19 cellular contexts compared by ENCODE assay signal in genomic region chr1:3868464-3869006, GRCh38. TPM values are rescaled to one million over a fixed set of nuclear protein-coding genes. Genes with fewer than 3 reads are reported as not detected.
A peak's percentile ranks its signal among the peaks of the same experiment; 100 is the strongest.
DNase-seq lines count a peak whose midpoint lies in the region; ATAC-seq and TF ChIP-seq lines count a peak whose summit lies in the region.
"Had no signal": no experiment of that assay in that cellular context is flagged by ENCODE, and none has a peak within 500 bp of the region (broad histone marks: within the 10 kb centered on the region; RNA-seq: fewer than 3 reads in every experiment).

No MANE protein-coding gene starts in this region.

- intact Hi-C loops in Right ventricle myocardium inferior (cut with DNase I) (no loop called here), left ventricle myocardium inferior (cut with micrococcal nuclease) (no loop called here), left lung (cut with DNase I) (no loop called here), upper lobe of right lung (cut with DNase I) (no loop called here)

- TF ChIP-seq CTCF in left ventricle myocardium inferior (IDR thresholded peaks at IDR 0.05; ENCODE audit: borderline replicate concordance) (no peak), left lung (IDR thresholded peaks at IDR 0.05) (no peak), upper lobe of right lung (IDR thresholded peaks at IDR 0.05) (no peak)

- H3K27me3 ChIP-seq in left ventricle myocardium inferior (ENCODE audit: low read depth) (no peaks in the 10 kb centered on the region), left lung (no peaks in the 10 kb centered on the region), upper lobe of right lung (no peaks in the 10 kb centered on the region)
- H3K27me3 ChIP-seq: colonic mucosa, hepatocyte, neural progenitor cell, tibial artery had no signal

- H3K4me1 ChIP-seq in left ventricle myocardium inferior (no peaks in the 10 kb centered on the region), left lung (no peaks in the 10 kb centered on the region), upper lobe of right lung (no peaks in the 10 kb centered on the region)
- H3K4me1 ChIP-seq: A549, colonic mucosa, neural progenitor cell, tibial artery had no signal

- H3K36me3 ChIP-seq in left ventricle myocardium inferior (peaks cover 64% of the 10 kb centered on the region), left lung (peaks cover 0 to 66% of the 10 kb centered on the region in 2 donors), upper lobe of right lung (peaks cover 51% of the 10 kb centered on the region)
- H3K36me3 ChIP-seq: colonic mucosa, neural progenitor cell had no signal

- H3K4me3 ChIP-seq in left ventricle myocardium inferior (no peak overlapping the region), left lung (no peak overlapping the region), upper lobe of right lung (no peak overlapping the region)
- H3K4me3 ChIP-seq: A549, colonic mucosa, hepatocyte, neural progenitor cell, tibial artery had no signal

- H3K27ac ChIP-seq in left ventricle myocardium inferior (replicated peaks), result no peak overlapping the region
- no peak overlapping the region for H3K27ac ChIP-seq in left lung
- no peak overlapping the region for H3K27ac ChIP-seq in upper lobe of right lung
- H3K27ac ChIP-seq: A549, colonic mucosa, hepatocyte, neural progenitor cell, tibial artery had no signal

- H3K9me3 ChIP-seq in left ventricle myocardium inferior (replicated peaks), result no peaks in the 10 kb centered on the region
- no peaks in the 10 kb centered on the region for H3K9me3 ChIP-seq in left lung
- no peaks in the 10 kb centered on the region for H3K9me3 ChIP-seq in upper lobe of right lung
- H3K9me3 ChIP-seq: A549, colonic mucosa, tibial artery had no signal

- DNase-seq in Right ventricle myocardium inferior (ENCODE audit: missing footprints) (no peak), left ventricle myocardium inferior (no peak), left lung (peak; percentile 23 to 33), upper lobe of right lung (no peak), NK-92 (lab: John Stamatoyannopoulos, UW; ENCODE audit: unreplicated experiment) (no peak), NCI-H526 (lab: John Stamatoyannopoulos, UW) (no peak)
- DNase-seq: activated CD4-positive, alpha-beta T cell treated with anti-CD3 and anti-CD28 coated beads, Interleukin-2, amount 10 ng/mL, durations not matched to agents 7 days and 5 days; activated naive CD4-positive, alpha-beta T cell treated with anti-CD3 and anti-CD28 coated beads, Interleukin-2, amount 50 U/mL, for 16 hours; activated T-cell treated with anti-CD3 and anti-CD28 coated beads for 4 hours; colonic mucosa; Kasumi-1; NCI-H1105; NCI-H2081 treated with DMSO at 0.1 percent for 48 hours; NCI-H510A treated with DMSO at 0.1 percent for 48 hours; stimulated activated CD4-positive, alpha-beta T cell treated with anti-CD3 and anti-CD28 coated beads, Interleukin-12 subunit alpha, Interleukin-12 subunit beta, amount 100 ng/mL, for 4 hours; tibial artery had no signal

- ATAC-seq in Right ventricle myocardium inferior (peak; percentile 23), left lung (no peak), upper lobe of right lung (peak; percentile 52)
- ATAC-seq: A549 had no signal

RNA-seq across cellular contexts. Expression of gene DFFB, which starts 11.3 kb away (rescaled TPM):
- total RNA-seq in Right ventricle myocardium inferior (3.3 TPM), left ventricle myocardium inferior (3.3 TPM), left lung (1 to 10 TPM; 5.4 to 8.9 TPM), upper lobe of right lung (8.5 TPM)

RNA-seq across cellular contexts. Expression of gene CEP104, which starts 11.5 kb away (rescaled TPM):
- total RNA-seq in Right ventricle myocardium inferior, result 34.1 TPM
- total RNA-seq in left ventricle myocardium inferior, result 32.2 TPM
- 10 to 100 TPM; 44.8 to 49.5 TPM for total RNA-seq in left lung
- total RNA-seq in upper lobe of right lung, result 61.0 TPM

RNA-seq across cellular contexts. Expression of gene C1orf174, which starts 31.5 kb away (rescaled TPM):
- total RNA-seq in Right ventricle myocardium inferior (14.1 TPM), left ventricle myocardium inferior (11.7 TPM), left lung (10 to 100 TPM; 19.3 to 29.5 TPM), upper lobe of right lung (19.9 TPM)

Comparison
In these comparisons a context has a peak if more than half of its experiments do, and no peak if none do; other contexts are left out.
1. DNase-seq: peak in left lung (2 of 2); none in Right ventricle myocardium inferior (single experiment), left ventricle myocardium inferior (single experiment), upper lobe of right lung (single experiment), NK-92 (single experiment) and NCI-H526 (0 of 2).